In the genomic region with DNA sequence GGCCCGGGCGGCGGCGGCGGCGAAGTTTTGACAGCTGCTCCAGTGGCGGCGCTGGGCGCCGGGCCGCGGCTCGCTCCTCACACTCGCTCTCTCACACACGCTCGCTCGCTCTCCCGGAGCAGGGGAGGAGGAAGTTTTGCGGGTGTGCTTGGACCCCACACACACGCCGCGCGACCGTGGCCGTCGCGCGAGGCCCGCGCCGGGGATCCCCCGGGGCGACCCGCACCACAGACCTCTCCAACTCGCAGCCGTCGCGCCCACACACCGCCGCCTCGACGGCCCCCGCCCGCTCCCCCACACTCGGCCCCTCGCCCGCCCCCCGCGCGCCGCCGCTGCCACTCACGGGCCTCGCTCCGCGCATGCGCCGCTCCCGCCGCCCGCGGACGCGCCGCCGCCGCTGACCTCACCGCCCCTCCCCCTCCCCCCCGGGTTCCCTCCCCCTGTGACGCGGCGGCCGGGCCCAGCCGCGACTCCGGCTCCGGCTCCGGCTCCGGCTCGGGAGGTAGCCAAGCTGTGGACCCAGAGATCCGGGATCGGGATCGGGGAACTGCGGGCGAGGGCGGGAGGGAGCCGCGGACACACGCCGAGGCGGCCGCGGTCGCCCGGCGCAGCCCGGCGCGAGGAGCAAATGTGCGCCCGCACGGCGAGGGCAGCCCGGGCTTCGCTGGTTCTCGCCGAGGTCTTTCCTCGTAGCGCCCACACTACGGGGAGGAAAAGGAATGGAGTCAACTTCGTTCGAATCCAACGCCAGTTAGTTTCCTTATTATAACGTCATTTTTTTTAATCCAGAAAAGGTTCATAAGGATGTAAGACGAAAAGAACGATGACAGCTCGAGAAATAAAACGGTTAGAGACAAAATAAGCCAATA, we compare ENCODE assay signal across 8 cellular contexts. TPM values are rescaled to one million over a fixed set of nuclear protein-coding genes. Genes with fewer than 3 reads are reported as not detected.
A peak's percentile ranks its signal among the peaks of the same experiment; 100 is the strongest.
DNase-seq lines count a peak whose midpoint lies in the region; ATAC-seq and TF ChIP-seq lines count a peak whose summit lies in the region.

No MANE protein-coding gene starts in this region.

- TF ChIP-seq CTCF in A673 (conservative IDR thresholded peaks at IDR 0.05; ENCODE audit: low read depth, low read length) (no peak), WTC11 (IDR thresholded peaks at IDR 0.05) (no peak), cardiac fibroblast (IDR thresholded peaks at IDR 0.05; ENCODE audit: low read depth, low read length) (no peak)

- intact Hi-C loops in A673 (cut with micrococcal nuclease; ENCODE audit: unreplicated experiment), result loop anchor here (10.0 kb wide), 1 partner anchor 268 kb away; no protein-coding TSS in a partner anchor

- peaks cover 34% of the 10 kb centered on the region for H3K4me1 Mint-ChIP-seq in WTC11

- no peaks in the 10 kb centered on the region for H3K36me3 Mint-ChIP-seq in WTC11

- H3K36me3 ChIP-seq in A673 (ENCODE audit: insufficient read depth, low read length, poor library complexity, severe bottlenecking), result no peaks in the 10 kb centered on the region

- peak overlapping the region; percentile 92 for H3K27ac ChIP-seq in A673 (ENCODE audit: low read depth, low read length, poor library complexity, severe bottlenecking)

- peaks cover 5% of the 10 kb centered on the region for H3K4me1 ChIP-seq in A673 (ENCODE audit: insufficient read depth, low read length, poor library complexity, severe bottlenecking)

- peak; percentile 95 for DNase-seq in A673 (ENCODE audit: low spot score)
- DNase-seq in NCI-H2171 treated with DMSO at 0.1 percent for 48 hours (lab: John Stamatoyannopoulos, UW), result peak; percentile 88
- DNase-seq in WTC11 (ENCODE audit: low spot score), result peak; percentile 95
- peak; percentile 92 to 96 for DNase-seq in cardiac fibroblast (ENCODE audit: low read depth in 2 of 2)
- DNase-seq in inferior parietal cortex (ENCODE audit: extremely low spot score), result peak; percentile 87
- DNase-seq in smooth muscle cell of the brain vasculature (ENCODE audit: low read depth, low spot score), result peak; percentile 75

- peak overlapping the region; percentile 62 for H3K4me3 ChIP-seq in A673 (ENCODE audit: low read depth, low read length, poor library complexity, severe bottlenecking)
- H3K4me3 ChIP-seq in cardiac fibroblast (replicated peaks in 1 of 2; ENCODE audit: low read depth in 2 of 2, low read length in 2 of 2), result peak overlapping the region; percentile 41 to 58

- ATAC-seq in GM18858 (IDR thresholded peaks at IDR 0.05; ENCODE audit: unreplicated experiment) (peak; percentile 22), HG03095 (IDR thresholded peaks at IDR 0.05; ENCODE audit: unreplicated experiment) (peak; percentile 46), WTC11 (peak; percentile 76)

- H3K27me3 Mint-ChIP-seq in WTC11 (ENCODE audit: low read depth), result peaks cover 14% of the 10 kb centered on the region

- no TSS peak for BruUV-seq in A673 (replicated peaks; lab: Mats Ljungman, UMichigan)

- no peaks in the 10 kb centered on the region for H3K9me3 ChIP-seq in A673 (ENCODE audit: low read depth, low read length, poor library complexity, severe bottlenecking)

- no peaks in the 10 kb centered on the region for H3K27me3 ChIP-seq in A673 (replicated peaks; ENCODE audit: insufficient read depth, low read depth, low read length, poor library complexity)

- H3K27ac Mint-ChIP-seq in WTC11, result peak overlapping the region; percentile 70; the same call in 1 of the 2 replicates

- peak overlapping the region; percentile 83 for H3K4me3 Mint-ChIP-seq in WTC11

- POLR2A ChIA-PET in A673 (lab: Charles Lee; ENCODE audit: low non-redundant PET) (no interaction called here), WTC11 (lab: Charles Lee) (interaction anchor here (0.6 kb wide), 2 partner anchors 14 to 87 kb away, joined by 3 read pairs; no protein-coding TSS in a partner anchor)

- no peaks in the 10 kb centered on the region for H3K9me3 Mint-ChIP-seq in WTC11

- CTCF ChIA-PET in A673 (lab: Charles Lee) (no interaction called here), WTC11 (lab: Charles Lee) (no interaction called here)

TF ChIP-seq in WTC11, 78 proteins besides CTCF, POLR2A, EP300 and RAD21 (continues in another document):
- TF ChIP-seq HMGA2 (CRISPR knock-in tag; IDR thresholded peaks at IDR 0.05) (no peak), NFYB (CRISPR knock-in tag; conservative IDR thresholded peaks at IDR 0.05; ENCODE audit: low read depth) (no peak), ZNF317 (CRISPR knock-in tag; IDR thresholded peaks at IDR 0.05; ENCODE audit: borderline replicate concordance, low read depth) (0 out of 2 replicates have a peak, but pooled peaks have one; percentile 15), RELA (CRISPR knock-in tag; IDR thresholded peaks at IDR 0.05; ENCODE audit: borderline replicate concordance) (no peak), FOXP1 (CRISPR knock-in tag; IDR thresholded peaks at IDR 0.05; ENCODE audit: borderline replicate concordance) (peak; percentile 42; the same call in 1 of the 2 replicates), ZNF138 (CRISPR knock-in tag; conservative IDR thresholded peaks at IDR 0.05) (no peak), GABPB1 (CRISPR knock-in tag; IDR thresholded peaks at IDR 0.05) (peak; percentile 52), FOXK1 (CRISPR knock-in tag; IDR thresholded peaks at IDR 0.05) (peak; percentile 48; the same call in 1 of the 2 replicates)
- TF ChIP-seq, protein P1, sequence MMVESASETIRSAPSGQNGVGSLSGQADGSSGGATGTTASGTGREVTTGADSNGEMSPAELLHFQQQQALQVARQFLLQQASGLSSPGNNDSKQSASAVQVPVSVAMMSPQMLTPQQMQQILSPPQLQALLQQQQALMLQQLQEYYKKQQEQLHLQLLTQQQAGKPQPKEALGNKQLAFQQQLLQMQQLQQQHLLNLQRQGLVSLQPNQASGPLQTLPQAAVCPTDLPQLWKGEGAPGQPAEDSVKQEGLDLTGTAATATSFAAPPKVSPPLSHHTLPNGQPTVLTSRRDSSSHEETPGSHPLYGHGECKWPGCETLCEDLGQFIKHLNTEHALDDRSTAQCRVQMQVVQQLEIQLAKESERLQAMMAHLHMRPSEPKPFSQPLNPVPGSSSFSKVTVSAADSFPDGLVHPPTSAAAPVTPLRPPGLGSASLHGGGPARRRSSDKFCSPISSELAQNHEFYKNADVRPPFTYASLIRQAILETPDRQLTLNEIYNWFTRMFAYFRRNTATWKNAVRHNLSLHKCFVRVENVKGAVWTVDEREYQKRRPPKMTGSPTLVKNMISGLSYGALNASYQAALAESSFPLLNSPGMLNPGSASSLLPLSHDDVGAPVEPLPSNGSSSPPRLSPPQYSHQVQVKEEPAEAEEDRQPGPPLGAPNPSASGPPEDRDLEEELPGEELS (CRISPR knock-in tag; IDR thresholded peaks at IDR 0.05), result peak; percentile 47; the same call in 1 of the 2 replicates
- TF ChIP-seq, protein P2, sequence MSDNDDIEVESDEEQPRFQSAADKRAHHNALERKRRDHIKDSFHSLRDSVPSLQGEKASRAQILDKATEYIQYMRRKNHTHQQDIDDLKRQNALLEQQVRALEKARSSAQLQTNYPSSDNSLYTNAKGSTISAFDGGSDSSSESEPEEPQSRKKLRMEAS (CRISPR knock-in tag; IDR thresholded peaks at IDR 0.05), result peak; percentile 56; the same call in 1 of the 2 replicates
- TF ChIP-seq, protein P3, sequence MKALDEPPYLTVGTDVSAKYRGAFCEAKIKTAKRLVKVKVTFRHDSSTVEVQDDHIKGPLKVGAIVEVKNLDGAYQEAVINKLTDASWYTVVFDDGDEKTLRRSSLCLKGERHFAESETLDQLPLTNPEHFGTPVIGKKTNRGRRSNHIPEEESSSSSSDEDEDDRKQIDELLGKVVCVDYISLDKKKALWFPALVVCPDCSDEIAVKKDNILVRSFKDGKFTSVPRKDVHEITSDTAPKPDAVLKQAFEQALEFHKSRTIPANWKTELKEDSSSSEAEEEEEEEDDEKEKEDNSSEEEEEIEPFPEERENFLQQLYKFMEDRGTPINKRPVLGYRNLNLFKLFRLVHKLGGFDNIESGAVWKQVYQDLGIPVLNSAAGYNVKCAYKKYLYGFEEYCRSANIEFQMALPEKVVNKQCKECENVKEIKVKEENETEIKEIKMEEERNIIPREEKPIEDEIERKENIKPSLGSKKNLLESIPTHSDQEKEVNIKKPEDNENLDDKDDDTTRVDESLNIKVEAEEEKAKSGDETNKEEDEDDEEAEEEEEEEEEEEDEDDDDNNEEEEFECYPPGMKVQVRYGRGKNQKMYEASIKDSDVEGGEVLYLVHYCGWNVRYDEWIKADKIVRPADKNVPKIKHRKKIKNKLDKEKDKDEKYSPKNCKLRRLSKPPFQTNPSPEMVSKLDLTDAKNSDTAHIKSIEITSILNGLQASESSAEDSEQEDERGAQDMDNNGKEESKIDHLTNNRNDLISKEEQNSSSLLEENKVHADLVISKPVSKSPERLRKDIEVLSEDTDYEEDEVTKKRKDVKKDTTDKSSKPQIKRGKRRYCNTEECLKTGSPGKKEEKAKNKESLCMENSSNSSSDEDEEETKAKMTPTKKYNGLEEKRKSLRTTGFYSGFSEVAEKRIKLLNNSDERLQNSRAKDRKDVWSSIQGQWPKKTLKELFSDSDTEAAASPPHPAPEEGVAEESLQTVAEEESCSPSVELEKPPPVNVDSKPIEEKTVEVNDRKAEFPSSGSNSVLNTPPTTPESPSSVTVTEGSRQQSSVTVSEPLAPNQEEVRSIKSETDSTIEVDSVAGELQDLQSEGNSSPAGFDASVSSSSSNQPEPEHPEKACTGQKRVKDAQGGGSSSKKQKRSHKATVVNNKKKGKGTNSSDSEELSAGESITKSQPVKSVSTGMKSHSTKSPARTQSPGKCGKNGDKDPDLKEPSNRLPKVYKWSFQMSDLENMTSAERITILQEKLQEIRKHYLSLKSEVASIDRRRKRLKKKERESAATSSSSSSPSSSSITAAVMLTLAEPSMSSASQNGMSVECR (CRISPR knock-in tag; IDR thresholded peaks at IDR 0.05; ENCODE audit: borderline replicate concordance), result 0 out of 2 replicates have a peak, but pooled peaks have one; percentile 37
- TF ChIP-seq, protein P4, sequence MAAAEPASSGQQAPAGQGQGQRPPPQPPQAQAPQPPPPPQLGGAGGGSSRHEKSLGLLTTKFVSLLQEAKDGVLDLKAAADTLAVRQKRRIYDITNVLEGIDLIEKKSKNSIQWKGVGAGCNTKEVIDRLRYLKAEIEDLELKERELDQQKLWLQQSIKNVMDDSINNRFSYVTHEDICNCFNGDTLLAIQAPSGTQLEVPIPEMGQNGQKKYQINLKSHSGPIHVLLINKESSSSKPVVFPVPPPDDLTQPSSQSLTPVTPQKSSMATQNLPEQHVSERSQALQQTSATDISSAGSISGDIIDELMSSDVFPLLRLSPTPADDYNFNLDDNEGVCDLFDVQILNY (CRISPR knock-in tag; IDR thresholded peaks at IDR 0.05), result 0 out of 2 replicates have a peak, but pooled peaks have one; percentile 70

RNA-seq across cellular contexts. Expression of a gene that starts 0.7 kb away (rescaled TPM):
- total RNA-seq in A673 (2021) (52.9 and 53.1 TPM in 2 replicates), WTC11 (2021) (38.9 to 45.4 TPM (median 40.8 TPM) in 3 replicates)

Comparison
In these comparisons a context has a peak if more than half of its experiments do, and no peak if none do; other contexts are left out.
1. Peak in every context shown above with its lines: DNase-seq, ATAC-seq, H3K4me3 ChIP-seq and H3K27ac ChIP-seq.
2. ATAC-seq: peak in every context shown above with its lines; median percentile 76 in WTC11; 46 in HG03095; 22 in GM18858.